20 cellular contexts compared by ENCODE assay signal in the genomic region with DNA sequence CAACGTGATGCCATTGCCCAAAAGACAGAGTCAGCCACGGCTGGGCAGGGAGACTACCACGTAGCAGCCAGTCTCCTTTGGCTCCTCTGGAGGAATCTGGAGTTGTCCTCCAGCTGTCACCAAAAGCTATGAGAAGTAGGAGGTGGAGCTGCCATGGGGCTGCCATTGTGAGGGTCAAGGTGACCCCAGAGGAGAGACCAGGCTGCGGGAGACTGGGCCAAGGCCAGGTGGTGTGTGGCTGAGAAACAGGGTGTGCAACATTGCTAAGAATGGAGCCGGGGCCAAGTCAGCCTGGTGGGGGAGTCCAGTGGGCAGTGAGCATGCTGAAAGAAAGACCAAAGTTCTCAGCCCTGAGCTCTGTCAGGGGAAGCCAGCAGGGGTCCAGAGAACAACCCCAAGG. TPM values are rescaled to one million over a fixed set of nuclear protein-coding genes. Genes with fewer than 3 reads are reported as not detected.
DNase-seq lines count a peak whose midpoint lies in the region; ATAC-seq, FAIRE-seq and TF ChIP-seq lines count a peak whose summit lies in the region.
"Had no signal": no experiment of that assay in that cellular context is flagged by ENCODE, and none has a peak within 500 bp of the region (broad histone marks: within the 10 kb centered on the region; RNA-seq: fewer than 3 reads in every experiment).

No MANE protein-coding gene starts in this region.

- CTCF ChIA-PET in A549 (lab: Yijun Ruan, JAX), result interaction anchor here (1.6 to 10.6 kb wide), 3 partner anchors 15 to 378 kb away, joined by 6 to 55 read pairs (median 26); no protein-coding TSS in a partner anchor
- CTCF ChIA-PET in K562 (lab: Yijun Ruan, JAX; ENCODE audit: low intra/inter-chr PET ratio), result interaction anchor here (0.7 kb wide), 1 partner anchor 368 kb away, joined by 3 read pairs; no protein-coding TSS in a partner anchor

- 68% methylated on average over 4 of the region's 5 CpGs for WGBS in A549 (ENCODE audit: missing lambda C conversion rate)
- 57% methylated on average over 5 of the region's 5 CpGs for WGBS in K562 (ENCODE audit: insufficient coverage, low coverage, missing lambda C conversion rate)

- TF ChIP-seq RAD21 in A549 (conservative IDR thresholded peaks at IDR 0.05 in 1 of 2, IDR thresholded peaks at IDR 0.05 in 1 of 2), result no peak
- TF ChIP-seq RAD21 in K562 (CRISPR knock-in tag; conservative IDR thresholded peaks at IDR 0.05 in 1 of 2, IDR thresholded peaks at IDR 0.05 in 1 of 2), result no peak

- peaks cover 56% of the 10 kb centered on the region for H3K4me1 ChIP-seq in A549
- H3K4me1 ChIP-seq in K562 (replicated peaks in 1 of 2; ENCODE audit: control insufficient read depth in 2 of 2, insufficient read depth in 2 of 2, low read length in 2 of 2), result peaks cover 36 to 61% of the 10 kb centered on the region in 2 experiments
- H3K4me1 ChIP-seq in lower lobe of right lung, result no peaks in the 10 kb centered on the region

- DNase-seq in A549 (ENCODE audit: low read depth in 1 of 2, low spot score in 1 of 2) (no peak), HFFc6 (no peak), K562 (ENCODE audit: extremely low read depth in 1 of 4, low spot score in 3 of 4) (no peak), posterior vena cava (ENCODE audit: low spot score) (peak; percentile 61), lower lobe of right lung (no peak)
- no peak for DNase-seq in activated T-cell treated with anti-CD3 and anti-CD28 coated beads, Interleukin-2, amount 50 U/mL, for 24 hours
- no peak for DNase-seq in effector memory CD8-positive, alpha-beta T cell
- DNase-seq: 8988T; CD8-positive, alpha-beta T cell; DMS 273 treated with DMSO at 0.1 percent for 48 hours; DMS53; DND-41; EL; H9 had no signal

- H3K4me3 ChIP-seq in A549 (no peak overlapping the region), K562 (no peak overlapping the region), lower lobe of right lung (no peak overlapping the region)
- H3K4me3 ChIP-seq: BLaER1 treated with 17β-estradiol and CSF1 and Interleukin-3, amounts not matched to agents 10 nM and 100 nM; GM12878 had no signal

- H3K9me3 Mint-ChIP-seq in HFFc6, result no peaks in the 10 kb centered on the region
- H3K9me3 Mint-ChIP-seq in activated T-cell treated with anti-CD3 and anti-CD28 coated beads, Interleukin-2, amount 50 U/mL, for 24 hours, result no peaks in the 10 kb centered on the region
- no peaks in the 10 kb centered on the region for H3K9me3 Mint-ChIP-seq in effector memory CD8-positive, alpha-beta T cell
- H3K9me3 Mint-ChIP-seq: CD8-positive, alpha-beta T cell; H9 had no signal

- no peaks in the 10 kb centered on the region for H3K36me3 ChIP-seq in K562 (ENCODE audit: control insufficient read depth, insufficient read depth, low read length)
- H3K36me3 ChIP-seq in lower lobe of right lung, result no peaks in the 10 kb centered on the region
- H3K36me3 ChIP-seq: BLaER1 treated with 17β-estradiol and CSF1 and Interleukin-3, amounts not matched to agents 10 nM and 100 nM had no signal

- peaks cover 10% of the 10 kb centered on the region for H3K27me3 Mint-ChIP-seq in HFFc6 (ENCODE audit: insufficient read depth)
- peaks cover 33% of the 10 kb centered on the region for H3K27me3 Mint-ChIP-seq in activated T-cell treated with anti-CD3 and anti-CD28 coated beads, Interleukin-2, amount 50 U/mL, for 24 hours
- peaks cover 28 to 76% of the 10 kb centered on the region in 2 donors for H3K27me3 Mint-ChIP-seq in effector memory CD8-positive, alpha-beta T cell

- POLR2A ChIA-PET in A549 (lab: Yijun Ruan, JAX) (no interaction called here), K562 (lab: Yijun Ruan, JAX) (interaction anchor here (1.6 to 3.4 kb wide), 2 partner anchors 12 to 17 kb away, joined by 3 to 19 read pairs; no protein-coding TSS in a partner anchor)

- H2AFZ ChIP-seq in K562 (ENCODE audit: low read depth, low read length), result peak overlapping the region; percentile 97

- intact Hi-C loops in K562 (cut with micrococcal nuclease) (no loop called here), posterior vena cava (cut with DNase I) (no loop called here), lower lobe of right lung (cut with DNase I) (no loop called here)

- peaks cover 86% of the 10 kb centered on the region for H3K4me1 Mint-ChIP-seq in HFFc6 (ENCODE audit: low read depth)
- H3K4me1 Mint-ChIP-seq in activated T-cell treated with anti-CD3 and anti-CD28 coated beads, Interleukin-2, amount 50 U/mL, for 24 hours (ENCODE audit: low read depth), result no peaks in the 10 kb centered on the region
- H3K4me1 Mint-ChIP-seq in effector memory CD8-positive, alpha-beta T cell (ENCODE audit: low read depth in 2 of 2), result no peaks in the 10 kb centered on the region
- H3K4me1 Mint-ChIP-seq: B cell had no signal

- no peak for ATAC-seq in A549
- no peak for ATAC-seq in K562
- ATAC-seq in lower lobe of right lung, result no peak
- no peak for ATAC-seq in effector memory CD8-positive, alpha-beta T cell (replicated peaks)
- ATAC-seq: CD8-positive, alpha-beta T cell; GM12878 had no signal

- H3K4me2 ChIP-seq in A549, result no peak overlapping the region
- no peak overlapping the region for H3K4me2 ChIP-seq in K562 (ENCODE audit: insufficient read depth, low read length)
- H3K4me2 ChIP-seq: BLaER1 treated with 17β-estradiol and CSF1 and Interleukin-3, amounts not matched to agents 10 nM and 100 nM had no signal

- H3K27me3 ChIP-seq in K562 (ENCODE audit: control insufficient read depth in 2 of 2, insufficient read depth in 2 of 2, low read length in 2 of 2), result no peaks in the 10 kb centered on the region
- no peaks in the 10 kb centered on the region for H3K27me3 ChIP-seq in lower lobe of right lung (ENCODE audit: low read depth)
- H3K27me3 ChIP-seq: BLaER1 treated with 17β-estradiol and CSF1 and Interleukin-3, amounts not matched to agents 10 nM and 100 nM had no signal

- H3K9me1 ChIP-seq in K562 (ENCODE audit: control insufficient read depth, insufficient read depth, low read length), result peaks cover 3% of the 10 kb centered on the region

- H3K27ac ChIP-seq in A549, result peak overlapping the region; percentile 67 to 92; a peak in 5 of 6 replicates
- H3K27ac ChIP-seq in K562 (ENCODE audit: extremely low read depth, low read depth, low read length), result 0 out of 3 replicates have a peak overlapping the region, but pooled peaks have one; percentile 61
- no peak overlapping the region for H3K27ac ChIP-seq in lower lobe of right lung
- H3K27ac ChIP-seq: BLaER1 treated with 17β-estradiol and CSF1 and Interleukin-3, amounts not matched to agents 10 nM and 100 nM; HL-60 had no signal

- H3K4me3 Mint-ChIP-seq in HFFc6, result no peak overlapping the region
- H3K4me3 Mint-ChIP-seq in activated T-cell treated with anti-CD3 and anti-CD28 coated beads, Interleukin-2, amount 50 U/mL, for 24 hours, result no peak overlapping the region
- no peak overlapping the region for H3K4me3 Mint-ChIP-seq in effector memory CD8-positive, alpha-beta T cell
- H3K4me3 Mint-ChIP-seq: B cell; CD8-positive, alpha-beta T cell; H9 had no signal

- peak overlapping the region in 1 of 2 experiments; percentile 77; a peak in 3 of 4 replicates for H3K9ac ChIP-seq in K562 (ENCODE audit: insufficient read depth in 1 of 2, low read depth in 2 of 2, low read length in 2 of 2)
- H3K9ac ChIP-seq: BLaER1 treated with 17β-estradiol and CSF1 and Interleukin-3, amounts not matched to agents 10 nM and 100 nM had no signal

- H3K27ac Mint-ChIP-seq in HFFc6, result peak overlapping the region; percentile 92; the same call in 1 of the 2 replicates
- H3K27ac Mint-ChIP-seq in activated T-cell treated with anti-CD3 and anti-CD28 coated beads, Interleukin-2, amount 50 U/mL, for 24 hours, result no peak overlapping the region
- no peak overlapping the region for H3K27ac Mint-ChIP-seq in effector memory CD8-positive, alpha-beta T cell
- H3K27ac Mint-ChIP-seq: B cell; CD8-positive, alpha-beta T cell had no signal

- H3K9me3 ChIP-seq in A549 (no peaks in the 10 kb centered on the region), K562 (replicated peaks; ENCODE audit: control insufficient read depth, insufficient read depth, low read depth, low read length) (no peaks in the 10 kb centered on the region), lower lobe of right lung (no peaks in the 10 kb centered on the region)
- H3K9me3 ChIP-seq: BLaER1 treated with 17β-estradiol and CSF1 and Interleukin-3, amounts not matched to agents 10 nM and 100 nM had no signal

- peaks cover 32% of the 10 kb centered on the region for H3K36me3 Mint-ChIP-seq in HFFc6 (ENCODE audit: low read depth)
- H3K36me3 Mint-ChIP-seq in activated T-cell treated with anti-CD3 and anti-CD28 coated beads, Interleukin-2, amount 50 U/mL, for 24 hours (ENCODE audit: low read depth), result no peaks in the 10 kb centered on the region
- H3K36me3 Mint-ChIP-seq in effector memory CD8-positive, alpha-beta T cell (ENCODE audit: insufficient read depth), result no peaks in the 10 kb centered on the region
- H3K36me3 Mint-ChIP-seq: CD8-positive, alpha-beta T cell had no signal

- H4K20me1 ChIP-seq in K562 (replicated peaks; ENCODE audit: control insufficient read depth, insufficient read depth, low read length), result no peaks in the 10 kb centered on the region
- H4K20me1 ChIP-seq: BLaER1 treated with 17β-estradiol and CSF1 and Interleukin-3, amounts not matched to agents 10 nM and 100 nM had no signal

- TF ChIP-seq POLR2A in A549 (IDR thresholded peaks at IDR 0.05; ENCODE audit: low read length) (no peak), K562 (conservative IDR thresholded peaks at IDR 0.05) (no peak)

- TF ChIP-seq CTCF in A549 (IDR thresholded peaks at IDR 0.05) (no peak), HFFc6 (IDR thresholded peaks at IDR 0.05) (no peak), K562 (IDR thresholded peaks at IDR 0.05 in 2 of 3, conservative IDR thresholded peaks at IDR 0.05 in 1 of 3; ENCODE audit: insufficient read depth in 2 of 3, low read depth in 1 of 3, low read length in 3 of 3) (no peak), lower lobe of right lung (IDR thresholded peaks at IDR 0.05) (no peak)

- in situ Hi-C loops in K562 (cut with MboI), result no loop called here

- no peak for TF ChIP-seq EP300 in A549 (IDR thresholded peaks at IDR 0.05)
- no peak for TF ChIP-seq EP300 in K562 (IDR thresholded peaks at IDR 0.05; ENCODE audit: low read length)

- H3K79me2 ChIP-seq in K562 (ENCODE audit: control insufficient read depth, insufficient read depth, low read length), result no peaks in the 10 kb centered on the region

- BruUV-seq in K562 (replicated peaks; lab: Mats Ljungman, UMichigan), result no TSS peak

- FAIRE-seq in A549 (lab: Jason Lieb, UNC) (no peak), K562 (lab: Jason Lieb, UNC) (no peak)
- FAIRE-seq: GM12878, GM19239, H1 had no signal

RNA-seq across cellular contexts. Expression of a gene that starts 29.9 kb away (rescaled TPM):
- polyA plus RNA-seq in A549 (2011; rRNA removed) (37.2 and 57.3 TPM in 2 replicates), A549 (2017; fragmentation: RNase III; extraction: RNeasy Plus Mini Kit Qiagen cat#74134 plus additional on column Dnase treatment) (47.3 to 56.4 TPM (median 49.6 TPM) in 3 replicates), K562 (2011; rRNA removed) (131 and 189 TPM in 2 replicates), K562 (2014; fragmentation: Illumina TruSeq; extraction: Trizol) (197 and 219 TPM in 2 replicates), K562 (2014; fragmentation: Nextera tagmentation; extraction: Ambion mirVana) (100 to 1,000 TPM; 330 to 397 TPM), K562 (2014; rRNA removed) (233 and 261 TPM in 2 replicates)
- 27.7 and 32.9 TPM in 2 replicates for polyA plus RNA-seq in A549 (2012; cell fraction: cytosol; rRNA removed)
- polyA plus RNA-seq in A549 (2012; cell fraction: nucleus; rRNA removed), result 21.5 and 22.4 TPM in 2 replicates
- polyA minus RNA-seq in A549 (2011; rRNA and poly(A)+ RNA removed), result 8.5 and 9.2 TPM in 2 replicates
- 10 to 100 TPM; 65.8 to 74.1 (median 71.0) TPM for total RNA-seq in HFFc6 (2021; fragmentation: NEBNext Ultra II Directional; extraction: Animal tissue kit (Norgen Biotek cat#: 25700))
- 38.6 and 79.2 TPM in 2 replicates for total RNA-seq in K562 (2011; cell fraction: chromatin; rRNA removed; ENCODE audit: low replicate concordance)
- 28.6 and 29.9 TPM in 2 replicates for total RNA-seq in K562 (2011; cell fraction: nucleolus; rRNA removed)
- 45.2 and 53.5 TPM in 2 replicates for total RNA-seq in K562 (2011; cell fraction: nucleoplasm; rRNA removed)
- total RNA-seq in K562 (2014; rRNA removed) (193 and 237 TPM in 2 replicates), K562 (2014; rRNA removed; fragmentation: Illumina TruSeq; extraction: Trizol) (202 and 232 TPM in 2 replicates), K562 (2015; rRNA removed; fragmentation: Illumina TruSeq; extraction: Trizol) (216 and 229 TPM in 2 replicates), K562 (2021) (148 and 159 TPM in 2 replicates), posterior vena cava (10 to 100 TPM; 30.3 to 34.6 TPM), lower lobe of right lung (35.6 TPM)
- polyA plus RNA-seq in K562 (2011; cell fraction: cytosol; rRNA removed), result 101 TPM in 2 replicates
- 42.1 and 51.3 TPM in 2 replicates for polyA plus RNA-seq in K562 (2011; cell fraction: nucleus; rRNA removed)
- 100 and 122 TPM in 2 replicates for polyA plus RNA-seq in K562 (2012)
- polyA minus RNA-seq in K562 (2011; rRNA and poly(A)+ RNA removed), result 157 and 168 TPM in 2 replicates
- polyA minus RNA-seq in K562 (2011; cell fraction: cytosol; rRNA and poly(A)+ RNA removed), result 36.2 and 63.4 TPM in 2 replicates
- polyA minus RNA-seq in K562 (2011; cell fraction: nucleus; rRNA and poly(A)+ RNA removed), result 37.8 and 82.5 TPM in 2 replicates
